Comparison of ENCODE assay signal across 10 cellular contexts in the genomic region with DNA sequence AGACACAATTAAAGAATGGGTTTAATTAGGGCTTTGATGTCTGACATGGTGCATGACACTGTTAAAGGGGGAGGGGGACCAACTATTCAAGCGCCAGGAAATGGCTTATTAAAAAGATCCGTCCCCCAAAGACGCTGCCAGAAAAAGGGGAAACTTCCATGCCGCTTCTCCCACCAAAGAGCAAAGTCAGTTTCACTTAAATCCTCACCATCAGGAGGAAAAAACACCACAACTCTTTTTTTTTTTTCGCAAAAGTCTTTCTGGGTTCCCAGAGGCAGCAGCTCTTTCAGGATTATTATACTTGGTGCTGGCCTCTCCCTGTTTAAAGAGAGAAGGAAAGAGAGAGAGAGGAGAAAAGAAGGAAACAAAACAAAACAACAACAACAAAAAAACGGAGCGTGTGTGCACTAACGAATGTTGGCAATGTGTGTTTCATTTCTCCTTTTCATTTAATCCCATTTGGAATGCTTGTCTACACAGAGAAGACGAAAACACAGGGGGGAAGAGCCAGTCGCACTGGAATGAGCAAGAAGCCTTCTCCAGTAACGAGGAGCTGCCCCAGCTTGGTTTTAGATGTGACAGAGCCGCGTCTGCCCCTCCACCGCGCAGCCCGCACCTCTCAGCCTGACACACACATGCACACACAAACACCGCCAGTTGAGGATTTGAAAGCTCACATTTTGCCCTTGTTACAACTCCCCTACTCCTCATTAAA. TPM values are rescaled to one million over a fixed set of nuclear protein-coding genes. Genes with fewer than 3 reads are reported as not detected.
DNase-seq lines count a peak whose midpoint lies in the region; ATAC-seq and TF ChIP-seq lines count a peak whose summit lies in the region.
"Had no signal": no experiment of that assay in that cellular context is flagged by ENCODE, and none has a peak within 500 bp of the region (broad histone marks: within the 10 kb centered on the region; RNA-seq: fewer than 3 reads in every experiment).

No MANE protein-coding gene starts in this region.

- 35 to 60% methylated on average over 10 to 17 of the region's 17 CpGs for WGBS in gastroesophageal sphincter (ENCODE audit: low coverage in 1 of 2), 2 donors

- H3K27ac Mint-ChIP-seq in brain = peak overlapping the region; percentile 51 to 96 (median 92)
- peak overlapping the region in 6 of 10 donors; percentile 9 to 58 (median 30) for H3K27ac Mint-ChIP-seq in naive thymus-derived CD8-positive, alpha-beta T cell

- H3K27me3 Mint-ChIP-seq in brain = no peaks in the 10 kb centered on the region
- peaks cover 0 to 2% (median 0%) of the 10 kb centered on the region in 5 donors for H3K27me3 Mint-ChIP-seq in naive thymus-derived CD8-positive, alpha-beta T cell

- peak overlapping the region; percentile 75 to 84 (median 78) for H3K4me3 Mint-ChIP-seq in brain
- H3K4me3 Mint-ChIP-seq in naive thymus-derived CD8-positive, alpha-beta T cell = peak overlapping the region; percentile 64 to 93 (median 81)

- POLR2A ChIA-PET in naive thymus-derived CD8-positive, alpha-beta T cell (lab: Charles Lee) = no interaction called here

- peak overlapping the region in 4 of 10 experiments; percentile 16 to 35 (median 28); a peak in 3 of 20 replicates for H3K4me3 ChIP-seq in BLaER1 treated with 17β-estradiol and CSF1 and Interleukin-3, amounts not matched to agents 10 nM and 100 nM
- H3K4me3 ChIP-seq in HUES6 (ENCODE audit: low read depth, low read length) = peak overlapping the region; percentile 38
- peak overlapping the region in 1 of 2 donors; percentile 6 for H3K4me3 ChIP-seq in gastroesophageal sphincter

- ATAC-seq in naive thymus-derived CD8-positive, alpha-beta T cell = peak; percentile 55 to 59
- ATAC-seq in gastroesophageal sphincter (no peak), GM19351 (IDR thresholded peaks at IDR 0.05; ENCODE audit: unreplicated experiment) (no peak)
- ATAC-seq: SK-N-SH treated with all-trans-retinoic acid at 6 μM for 48 hours had no signal

- no peaks in the 10 kb centered on the region for H3K27me3 ChIP-seq in BLaER1 treated with 17β-estradiol and CSF1 and Interleukin-3, amounts not matched to agents 10 nM and 100 nM
- H3K27me3 ChIP-seq in HUES6 (ENCODE audit: control insufficient read depth, insufficient read depth, low read length) (no peaks in the 10 kb centered on the region), gastroesophageal sphincter (no peaks in the 10 kb centered on the region)

- no peaks in the 10 kb centered on the region for H3K36me3 Mint-ChIP-seq in brain
- H3K36me3 Mint-ChIP-seq in naive thymus-derived CD8-positive, alpha-beta T cell = no peaks in the 10 kb centered on the region

- H4K20me1 ChIP-seq in BLaER1 treated with 17β-estradiol and CSF1 and Interleukin-3, amounts not matched to agents 10 nM and 100 nM = no peaks in the 10 kb centered on the region

- no peak for TF ChIP-seq POLR2A in gastroesophageal sphincter (IDR thresholded peaks at IDR 0.05)

- peak in 2 of 10 donors; percentile 25 to 27 for DNase-seq in naive thymus-derived CD8-positive, alpha-beta T cell
- DNase-seq in amniotic stem cell (lab: John Stamatoyannopoulos, UW) (no peak), NCI-H774 (lab: John Stamatoyannopoulos, UW) (no peak)
- DNase-seq: caudate nucleus had no signal

- no peak for TF ChIP-seq EP300 in gastroesophageal sphincter (IDR thresholded peaks at IDR 0.05)

- peaks cover 8 to 23% (median 18%) of the 10 kb centered on the region in 10 experiments; a peak in 19 of 20 replicates for H3K4me1 ChIP-seq in BLaER1 treated with 17β-estradiol and CSF1 and Interleukin-3, amounts not matched to agents 10 nM and 100 nM
- H3K4me1 ChIP-seq in HUES6 (ENCODE audit: control insufficient read depth, insufficient read depth, low read length) (peaks cover 34% of the 10 kb centered on the region), gastroesophageal sphincter (peaks cover 0 to 13% (median 0%) of the 10 kb centered on the region in 3 donors)

- peak overlapping the region in 1 of 11 experiments; percentile 20; a peak in 1 of 22 replicates for H3K27ac ChIP-seq in BLaER1 treated with 17β-estradiol and CSF1 and Interleukin-3, amounts not matched to agents 10 nM and 100 nM
- H3K27ac ChIP-seq in HUES6 (ENCODE audit: low read depth, low read length) (peak overlapping the region; percentile 77; the same call in 1 of the 2 replicates), gastroesophageal sphincter (no peak overlapping the region)

- no peaks in the 10 kb centered on the region; a peak in 1 of 22 replicates for H3K9me3 ChIP-seq in BLaER1 treated with 17β-estradiol and CSF1 and Interleukin-3, amounts not matched to agents 10 nM and 100 nM (replicated peaks in 1 of 11)
- H3K9me3 ChIP-seq in HUES6 (ENCODE audit: control insufficient read depth, insufficient read depth, low read depth, low read length) (no peaks in the 10 kb centered on the region), gastroesophageal sphincter (no peaks in the 10 kb centered on the region)

- peak overlapping the region; percentile 45 to 85 (median 64) for H3K4me2 ChIP-seq in BLaER1 treated with 17β-estradiol and CSF1 and Interleukin-3, amounts not matched to agents 10 nM and 100 nM

- peaks cover 29% of the 10 kb centered on the region for H3K4me1 Mint-ChIP-seq in brain
- peaks cover 22 to 39% (median 31%) of the 10 kb centered on the region in 4 donors for H3K4me1 Mint-ChIP-seq in naive thymus-derived CD8-positive, alpha-beta T cell

- H3K36me3 ChIP-seq in BLaER1 treated with 17β-estradiol and CSF1 and Interleukin-3, amounts not matched to agents 10 nM and 100 nM = no peaks in the 10 kb centered on the region
- H3K36me3 ChIP-seq in HUES6 (ENCODE audit: control insufficient read depth, insufficient read depth, low read length) (no peaks in the 10 kb centered on the region), gastroesophageal sphincter (no peaks in the 10 kb centered on the region)

- TF ChIP-seq CTCF in brain (conservative IDR thresholded peaks at IDR 0.05) = no peak
- no peak for TF ChIP-seq CTCF in gastroesophageal sphincter (IDR thresholded peaks at IDR 0.05)

- no peaks in the 10 kb centered on the region for H3K9me3 Mint-ChIP-seq in brain
- no peaks in the 10 kb centered on the region for H3K9me3 Mint-ChIP-seq in naive thymus-derived CD8-positive, alpha-beta T cell

- peak overlapping the region in 2 of 11 experiments; percentile 0 to 62; a peak in 5 of 22 replicates for H3K9ac ChIP-seq in BLaER1 treated with 17β-estradiol and CSF1 and Interleukin-3, amounts not matched to agents 10 nM and 100 nM
- H3K9ac ChIP-seq in HUES6 (ENCODE audit: low read length) = peak overlapping the region; percentile 77

RNA-seq across cellular contexts. Expression of a gene that starts 32.6 kb away (rescaled TPM):
- 5.6 TPM for polyA plus RNA-seq in brain (ENCODE audit: insufficient read depth, low read depth, low replicate concordance)
- 10 to 100 TPM; 21.3 to 22.2 TPM for total RNA-seq in naive thymus-derived CD8-positive, alpha-beta T cell
- polyA plus RNA-seq in naive thymus-derived CD8-positive, alpha-beta T cell = 1 to 10 TPM; 1.8 to 6.7 (median 3.0) TPM
- 10 to 100 TPM; 17.2 to 49.6 (median 40.5) TPM for total RNA-seq in gastroesophageal sphincter

Comparison
In these comparisons a context has a peak if more than half of its experiments do, and no peak if none do; other contexts are left out.
1. ATAC-seq: peak in naive thymus-derived CD8-positive, alpha-beta T cell (2 of 2); none in gastroesophageal sphincter (single experiment) and GM19351 (single experiment).